Comparison of ENCODE assay signal across 8 cellular contexts in the genomic region with DNA sequence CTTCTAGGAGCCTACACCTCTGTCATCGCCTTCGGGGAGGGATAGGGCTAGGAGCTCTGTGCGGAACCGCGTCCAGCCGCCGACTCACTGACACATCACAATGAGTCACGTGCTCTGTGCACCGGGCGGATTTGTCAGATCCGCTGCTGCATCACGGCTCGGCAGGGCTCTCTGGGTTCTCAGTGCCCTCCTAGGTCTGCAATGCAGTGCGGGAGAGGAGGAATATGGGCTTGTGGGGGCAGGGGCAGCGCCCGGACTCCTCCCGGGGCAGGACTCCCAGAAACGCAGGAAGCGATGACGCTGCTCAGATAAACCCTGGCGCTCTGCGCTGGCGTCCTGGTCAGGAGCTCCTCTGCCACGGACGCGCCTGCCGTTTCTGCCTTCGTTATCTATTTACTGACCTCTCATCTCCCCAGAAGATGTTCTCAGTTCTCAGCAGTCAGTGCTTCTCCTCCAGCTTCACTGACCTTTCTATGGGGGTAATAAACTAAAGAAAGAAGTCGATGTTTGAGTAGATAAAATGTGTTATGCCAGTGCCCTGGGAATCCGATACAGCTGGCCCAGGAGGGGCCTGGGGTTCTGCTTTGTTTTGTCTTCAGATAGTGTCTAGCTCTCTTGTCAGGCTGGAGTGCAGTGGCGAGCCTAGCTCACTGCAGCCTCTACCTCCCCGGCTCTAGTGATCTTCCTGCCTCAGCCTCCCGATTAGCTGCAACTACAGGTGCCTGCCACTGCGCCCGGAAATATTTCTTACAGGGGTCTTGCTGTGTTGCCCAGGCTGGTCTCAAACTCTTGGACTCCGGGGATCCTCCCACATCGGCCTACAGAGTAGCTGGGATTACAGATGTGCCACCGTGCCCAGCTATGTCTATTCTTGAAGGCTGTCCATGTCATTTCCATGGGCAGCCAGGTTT. TPM values are rescaled to one million over a fixed set of nuclear protein-coding genes. Genes with fewer than 3 reads are reported as not detected.
DNase-seq lines count a peak whose midpoint lies in the region; ATAC-seq and TF ChIP-seq lines count a peak whose summit lies in the region.

No MANE protein-coding gene starts in this region.

- peaks cover 4% of the 10 kb centered on the region; the same call in 1 of the 2 replicates for H3K36me3 Mint-ChIP-seq in HFFc6 (ENCODE audit: low read depth)
- H3K36me3 Mint-ChIP-seq in activated naive CD8-positive, alpha-beta T cell treated with anti-CD3 and anti-CD28 coated beads for 36 hours: no peaks in the 10 kb centered on the region

- H2BK5ac ChIP-seq in trophoblast cell (ENCODE audit: low read depth, low read length, poor library complexity): peak overlapping the region; percentile 87

- peak overlapping the region; percentile 91 for H2BK120ac ChIP-seq in trophoblast cell (ENCODE audit: insufficient read depth, low read length, poor library complexity)

- H4K91ac ChIP-seq in trophoblast cell (ENCODE audit: low read depth, low read length): peak overlapping the region; percentile 97

- H3K4me3 ChIP-seq in NB4 (ENCODE audit: low read depth, low read length) (peak overlapping the region; percentile 63), heart left ventricle (peak overlapping the region; percentile 15 to 64 (median 58)), trophoblast cell (ENCODE audit: low read depth, low read length) (peak overlapping the region; percentile 58), transverse colon (peak overlapping the region; percentile 19 to 58 (median 42))

- H3K27me3 ChIP-seq in heart left ventricle (no peaks in the 10 kb centered on the region), trophoblast cell (ENCODE audit: insufficient read depth, low read length) (no peaks in the 10 kb centered on the region), transverse colon (no peaks in the 10 kb centered on the region)

- H4K8ac ChIP-seq in trophoblast cell (ENCODE audit: low read depth, low read length): peak overlapping the region; percentile 78

- peak overlapping the region; percentile 98 for H3K27ac Mint-ChIP-seq in HFFc6
- H3K27ac Mint-ChIP-seq in activated naive CD8-positive, alpha-beta T cell treated with anti-CD3 and anti-CD28 coated beads for 36 hours: peak overlapping the region; percentile 93

- H3K27ac ChIP-seq in heart left ventricle (peak overlapping the region; percentile 87 to 96 (median 92)), trophoblast cell (ENCODE audit: low read depth, low read length) (peak overlapping the region; percentile 87), transverse colon (peak overlapping the region; percentile 92 to 97 (median 95))

- peak overlapping the region; percentile 86 for H3K4me3 Mint-ChIP-seq in HFFc6
- H3K4me3 Mint-ChIP-seq in activated naive CD8-positive, alpha-beta T cell treated with anti-CD3 and anti-CD28 coated beads for 36 hours: peak overlapping the region; percentile 89

- DNase-seq in GM04504 (ENCODE audit: low read depth) (peak; percentile 97), HFFc6 (peak; percentile 100), NB4 (ENCODE audit: low read depth) (peak; percentile 95), SKM-1 (lab: John Stamatoyannopoulos, UW; ENCODE audit: unreplicated experiment) (peak; percentile 14), heart left ventricle (peak; percentile 87 to 95 (median 93)), trophoblast cell (peak; percentile 98 to 99), transverse colon (peak; percentile 92)
- peak; percentile 81 for DNase-seq in activated naive CD8-positive, alpha-beta T cell treated with anti-CD3 and anti-CD28 coated beads for 36 hours

- no peaks in the 10 kb centered on the region for H3K27me3 Mint-ChIP-seq in HFFc6 (ENCODE audit: insufficient read depth)
- no peaks in the 10 kb centered on the region for H3K27me3 Mint-ChIP-seq in activated naive CD8-positive, alpha-beta T cell treated with anti-CD3 and anti-CD28 coated beads for 36 hours

- intact Hi-C loops in heart left ventricle (cut with DNase I): loop anchor here in 5 of 10 donors (1.0 to 10.0 kb wide), 4 partner anchors 22 to 536 kb away; a partner anchor contains a TSS
- intact Hi-C loops in transverse colon (cut with DNase I; ENCODE audit: low total_unique reads): no loop called here

- peak; percentile 36 for TF ChIP-seq EP300 in transverse colon (IDR thresholded peaks at IDR 0.05; ENCODE audit: low read depth)

- TF ChIP-seq POLR2A in NB4 (IDR thresholded peaks at IDR 0.05; ENCODE audit: extremely low read depth, insufficient read length) (peak; percentile 55), heart left ventricle (IDR thresholded peaks at IDR 0.05) (peak in 1 of 2 donors; percentile 72), transverse colon (IDR thresholded peaks at IDR 0.05) (peak; percentile 97)

- H2AFZ ChIP-seq in trophoblast cell (ENCODE audit: insufficient read depth, low read length, poor library complexity): peak overlapping the region; percentile 3

- H3K9me3 ChIP-seq in heart left ventricle: no peaks in the 10 kb centered on the region
- H3K9me3 ChIP-seq in trophoblast cell (ENCODE audit: insufficient read depth, low read depth, low read length): no peaks in the 10 kb centered on the region
- H3K9me3 ChIP-seq in transverse colon: no peaks in the 10 kb centered on the region

- peaks cover 86% of the 10 kb centered on the region for H3K4me1 Mint-ChIP-seq in HFFc6 (ENCODE audit: low read depth)
- H3K4me1 Mint-ChIP-seq in activated naive CD8-positive, alpha-beta T cell treated with anti-CD3 and anti-CD28 coated beads for 36 hours: peaks cover 22% of the 10 kb centered on the region

- peak overlapping the region; percentile 4 for H2AK5ac ChIP-seq in trophoblast cell (ENCODE audit: low read length)

- H4K12ac ChIP-seq in trophoblast cell (ENCODE audit: low read depth, low read length): peak overlapping the region; percentile 45

- H3K14ac ChIP-seq in trophoblast cell (ENCODE audit: low read length): peak overlapping the region; percentile 57

- H3K23ac ChIP-seq in trophoblast cell (ENCODE audit: low read length): no peak overlapping the region

- peak overlapping the region; percentile 4 for H3K9ac ChIP-seq in trophoblast cell (ENCODE audit: low read length)

- peaks cover 2% of the 10 kb centered on the region for H3K79me2 ChIP-seq in trophoblast cell (ENCODE audit: control insufficient read depth, insufficient read depth, low read length, poor library complexity)

- peak overlapping the region; percentile 13 for H3K4ac ChIP-seq in trophoblast cell (ENCODE audit: low read depth, low read length)

- H3K79me1 ChIP-seq in trophoblast cell (ENCODE audit: low read length): peaks cover 35% of the 10 kb centered on the region

- peak overlapping the region; percentile 67 for H3K4me2 ChIP-seq in trophoblast cell (ENCODE audit: low read length)

- peak overlapping the region; percentile 82 for H2BK12ac ChIP-seq in trophoblast cell (ENCODE audit: low read length)

- H3K18ac ChIP-seq in trophoblast cell (ENCODE audit: low read length): peak overlapping the region; percentile 80

- in situ Hi-C loops in transverse colon (cut with MboI; ENCODE audit: low pct_ligation_motif_present in 1 of 4, low pct_unique_long_range_greater_than_20kb in 1 of 4, low sequenced_read_pairs in 3 of 4): no loop called here

- TF ChIP-seq CTCF in HFFc6 (IDR thresholded peaks at IDR 0.05) (peak; percentile 12; the same call in 1 of the 2 replicates), NB4 (IDR thresholded peaks at IDR 0.05; ENCODE audit: low read depth, low read length) (no peak), heart left ventricle (IDR thresholded peaks at IDR 0.05) (peak in 1 of 12 donors; percentile 2), transverse colon (IDR thresholded peaks at IDR 0.05) (peak in 4 of 5 experiments; percentile 1 to 57 (median 24))

- peak; percentile 93 to 98 (median 96) for ATAC-seq in heart left ventricle

- H3K36me3 ChIP-seq in heart left ventricle (no peaks in the 10 kb centered on the region), trophoblast cell (ENCODE audit: control insufficient read depth in 1 of 2, insufficient read depth in 2 of 2, low read length in 2 of 2) (no peaks in the 10 kb centered on the region), transverse colon (no peaks in the 10 kb centered on the region)

- H3K4me1 ChIP-seq in heart left ventricle (peaks cover 7 to 63% (median 28%) of the 10 kb centered on the region in 12 donors), trophoblast cell (ENCODE audit: control insufficient read depth in 1 of 2, insufficient read depth in 2 of 2, low read length in 2 of 2) (peaks cover 16 to 23% of the 10 kb centered on the region in 2 experiments), transverse colon (peaks cover 15 to 38% (median 30%) of the 10 kb centered on the region in 4 donors)

- 0 out of 2 replicates have a peak, but pooled peaks cover 4% of the 10 kb centered on the region for H3K9me3 Mint-ChIP-seq in HFFc6
- no peaks in the 10 kb centered on the region for H3K9me3 Mint-ChIP-seq in activated naive CD8-positive, alpha-beta T cell treated with anti-CD3 and anti-CD28 coated beads for 36 hours

- 9 to 16% (median 12%) methylated on average over 26 to 38 of the region's 38 CpGs for WGBS in heart left ventricle, 4 donors
- WGBS in trophoblast cell (ENCODE audit: extremely low coverage, insufficient coverage, insufficient read length): no CpG with 5 or more reads among the region's 38 CpGs
- 14% methylated on average over 33 of the region's 38 CpGs; no CpG with 5 or more reads in 1 of the 2 donors for WGBS in transverse colon (ENCODE audit: low coverage in 1 of 2), 2 donors

RNA-seq across cellular contexts. Expression of a gene that starts 22.8 kb away (rescaled TPM):
- total RNA-seq in HFFc6 (2021; fragmentation: NEBNext Ultra II Directional; extraction: Animal tissue kit (Norgen Biotek cat#: 25700)): 1,000 to 10,000 TPM; 1,442 to 1,960 (median 1,623) TPM
- total RNA-seq in activated naive CD8-positive, alpha-beta T cell treated with anti-CD3 and anti-CD28 coated beads for 36 hours: 10 to 100 TPM; 43.2 to 48.9 TPM
- total RNA-seq in heart left ventricle (1,000 to 10,000 TPM in 1 of 9 donors, 100 to 1,000 TPM in 8; 542 to 1,594 (median 701) TPM), transverse colon (100 to 1,000 TPM; 135 to 362 (median 252) TPM)
- polyA plus RNA-seq in heart left ventricle: 1,000 to 10,000 TPM in 1 of 2 donors, 100 to 1,000 TPM in 1; 150 to 1,693 TPM
- 787 and 808 TPM in 2 replicates for polyA plus RNA-seq in trophoblast cell (2013)

Comparison
In these comparisons a context has a peak if more than half of its experiments do, and no peak if none do; other contexts are left out.
1. Peak in every context shown above with its lines: DNase-seq, ATAC-seq, H3K4me3 ChIP-seq and H3K27ac ChIP-seq.
2. DNase-seq: peak in every context shown above with its lines; median percentile 100 in HFFc6; 98 in trophoblast cell; 97 in GM04504; 95 in NB4; 93 in heart left ventricle; 92 in transverse colon; 81 in activated naive CD8-positive, alpha-beta T cell treated with anti-CD3 and anti-CD28 coated beads for 36 hours; 14 in SKM-1.